8 cellular contexts compared by ENCODE assay signal in the genomic region with DNA sequence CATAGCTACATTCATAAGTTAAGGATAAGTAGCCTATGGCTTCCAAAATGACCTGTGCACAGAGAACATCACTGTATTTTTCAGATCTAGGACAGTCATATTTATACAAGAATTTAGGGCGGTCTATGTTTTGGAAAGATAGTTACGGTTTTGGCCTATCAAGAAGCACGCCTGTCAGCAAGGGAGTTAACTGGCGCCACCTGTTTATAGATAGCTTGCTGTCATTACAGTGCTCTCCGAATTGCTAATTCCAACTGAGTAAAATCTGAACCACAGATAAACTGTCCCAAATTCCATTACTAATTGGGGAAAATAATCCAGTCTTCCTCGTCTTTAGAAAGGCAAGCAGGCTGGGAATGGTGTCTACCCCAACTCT. TPM values are rescaled to one million over a fixed set of nuclear protein-coding genes. Genes with fewer than 3 reads are reported as not detected.
DNase-seq lines count a peak whose midpoint lies in the region; ATAC-seq and TF ChIP-seq lines count a peak whose summit lies in the region.

No MANE protein-coding gene starts in this region.

- TF ChIP-seq CTCF in PC-9 (conservative IDR thresholded peaks at IDR 0.05) = no peak

- no peaks in the 10 kb centered on the region for H3K36me3 Mint-ChIP-seq in activated CD8-positive, alpha-beta memory T cell treated with anti-CD3 and anti-CD28 coated beads, Interleukin-2, amount 10 ng/mL, durations not matched to agents 7 days and 5 days

- no peaks in the 10 kb centered on the region for H4K20me1 ChIP-seq in PC-9 (ENCODE audit: insufficient read depth)

- H3K27ac ChIP-seq in PC-9 (peak overlapping the region; percentile 52), ectodermal cell (ENCODE audit: insufficient read depth, low read depth, low read length, poor library complexity, severe bottlenecking) (no peak overlapping the region)

- no peak for DNase-seq in activated CD8-positive, alpha-beta memory T cell treated with anti-CD3 and anti-CD28 coated beads, Interleukin-2, amount 10 ng/mL, durations not matched to agents 7 days and 5 days
- no peak for DNase-seq in activated CD8-positive, alpha-beta memory T cell treated with anti-CD3 and anti-CD28 coated beads, Interleukin-2, amount 50 U/mL, for 4 hours
- DNase-seq in PC-9 (no peak), myocyte (ENCODE audit: low read depth) (peak; percentile 6), foreskin melanocyte (no peak)
- DNase-seq in activated effector memory CD4-positive, alpha-beta T cell treated with Interleukin-2 at 50 U/mL for 16 hours = no peak

- 0 out of 2 replicates have a peak, but pooled peaks cover 15% of the 10 kb centered on the region for H3K4me1 ChIP-seq in PC-9 (replicated peaks; ENCODE audit: insufficient read depth)
- no peaks in the 10 kb centered on the region for H3K4me1 ChIP-seq in ectodermal cell (ENCODE audit: control insufficient read depth, insufficient read depth, low read length)

- no peaks in the 10 kb centered on the region for H3K9me3 Mint-ChIP-seq in activated CD8-positive, alpha-beta memory T cell treated with anti-CD3 and anti-CD28 coated beads, Interleukin-2, amount 10 ng/mL, durations not matched to agents 7 days and 5 days (ENCODE audit: low read depth)

- H3K27me3 ChIP-seq in PC-9 (ENCODE audit: insufficient read depth, low read depth) (no peaks in the 10 kb centered on the region), ectodermal cell (ENCODE audit: control insufficient read depth, insufficient read depth, low read length, poor library complexity, severe bottlenecking) (no peaks in the 10 kb centered on the region)

- H3K9me3 ChIP-seq in PC-9 (ENCODE audit: insufficient read depth, low read depth) (no peaks in the 10 kb centered on the region), ectodermal cell (ENCODE audit: control insufficient read depth, low read length) (no peaks in the 10 kb centered on the region)

- H3F3A ChIP-seq in PC-9 (ENCODE audit: insufficient read depth, low read depth) = no peaks in the 10 kb centered on the region

- H3K4me1 Mint-ChIP-seq in activated CD8-positive, alpha-beta memory T cell treated with anti-CD3 and anti-CD28 coated beads, Interleukin-2, amount 10 ng/mL, durations not matched to agents 7 days and 5 days = peaks cover 24% of the 10 kb centered on the region

- TSS peak; percentile 36 for BruUV-seq in PC-9 (replicated peaks; lab: Mats Ljungman, UMichigan)

- no peaks in the 10 kb centered on the region for H3K9me2 ChIP-seq in PC-9 (ENCODE audit: insufficient read depth)

- POLR2A ChIA-PET in PC-9 (lab: Charles Lee; ENCODE audit: unreplicated experiment) = no interaction called here

- peak overlapping the region; percentile 85 for H3K27ac Mint-ChIP-seq in activated CD8-positive, alpha-beta memory T cell treated with anti-CD3 and anti-CD28 coated beads, Interleukin-2, amount 10 ng/mL, durations not matched to agents 7 days and 5 days

- peak overlapping the region; percentile 90 for H3K4me2 ChIP-seq in PC-9

- peak; percentile 58 for ATAC-seq in activated CD8-positive, alpha-beta memory T cell treated with anti-CD3 and anti-CD28 coated beads, Interleukin-2, amount 10 ng/mL, durations not matched to agents 7 days and 5 days
- ATAC-seq in HG02763 (IDR thresholded peaks at IDR 0.05; ENCODE audit: unreplicated experiment) = peak; percentile 16

- CTCF ChIA-PET in activated CD8-positive, alpha-beta memory T cell treated with anti-CD3 and anti-CD28 coated beads, Interleukin-2, amount 10 ng/mL, durations not matched to agents 7 days and 5 days (lab: Charles Lee) = no interaction called here
- CTCF ChIA-PET in PC-9 (lab: Charles Lee) = no interaction called here

- H3K27me3 Mint-ChIP-seq in activated CD8-positive, alpha-beta memory T cell treated with anti-CD3 and anti-CD28 coated beads, Interleukin-2, amount 10 ng/mL, durations not matched to agents 7 days and 5 days = no peaks in the 10 kb centered on the region

- no peaks in the 10 kb centered on the region for H3K36me3 ChIP-seq in PC-9 (ENCODE audit: low read depth)
- no peaks in the 10 kb centered on the region for H3K36me3 ChIP-seq in ectodermal cell (ENCODE audit: control insufficient read depth, insufficient read depth, low read length)

- H3K4me3 ChIP-seq in PC-9 (peak overlapping the region; percentile 93), ectodermal cell (ENCODE audit: insufficient read depth, low read depth, low read length) (peak overlapping the region; percentile 68)

- 18 to 21% methylated on average over 6 of the region's 6 CpGs for WGBS in ectodermal cell, 2 experiments

- H2AFZ ChIP-seq in PC-9 = peak overlapping the region; percentile 100

- H3K4me3 Mint-ChIP-seq in activated CD8-positive, alpha-beta memory T cell treated with anti-CD3 and anti-CD28 coated beads, Interleukin-2, amount 10 ng/mL, durations not matched to agents 7 days and 5 days = peak overlapping the region; percentile 87

- intact Hi-C loops in PC-9 (cut with micrococcal nuclease; ENCODE audit: unreplicated experiment) = no loop called here

- H3K79me2 ChIP-seq in PC-9 (ENCODE audit: low read depth) = 0 out of 2 replicates have a peak, but pooled peaks cover 2% of the 10 kb centered on the region

RNA-seq across cellular contexts. Expression of a gene that starts 0.6 kb away (rescaled TPM):
- 10 to 100 TPM; 23.3 to 25.1 TPM for total RNA-seq in activated CD8-positive, alpha-beta memory T cell treated with anti-CD3 and anti-CD28 coated beads, Interleukin-2, amount 10 ng/mL, durations not matched to agents 7 days and 5 days
- total RNA-seq in PC-9 (2021) (25.8 and 28.7 TPM in 2 replicates), myocyte (37.4 and 37.5 TPM in 2 replicates)
- 28.9 TPM for polyA plus RNA-seq in ectodermal cell (2013, experiment 1 of 4)
- 30.7 TPM for polyA plus RNA-seq in ectodermal cell (2013, experiment 2 of 4)
- 29.5 TPM for polyA plus RNA-seq in ectodermal cell (2013, experiment 3 of 4)
- polyA plus RNA-seq in ectodermal cell (2013, experiment 4 of 4) = 32.1 TPM
- polyA plus RNA-seq in myocyte (2012) = 10.2 TPM
